1 cellular context compared by ENCODE assay signal in genomic region chr3:51680196-51680595, GRCh38.
TF ChIP-seq lines count a peak whose summit lies in the region.

No MANE protein-coding gene starts in this region.

TF ChIP-seq in HepG2, 621 proteins besides CTCF, POLR2A, EP300 and RAD21:
- no peak for TF ChIP-seq ZMAT3 (CRISPR knock-in tag; conservative IDR thresholded peaks at IDR 0.05)
- no peak for TF ChIP-seq GZF1 (CRISPR knock-in tag; IDR thresholded peaks at IDR 0.05)
- TF ChIP-seq EZH2 (conservative IDR thresholded peaks at IDR 0.05; ENCODE audit: low read depth, low read length): no peak
- TF ChIP-seq ISL2 (CRISPR knock-in tag; IDR thresholded peaks at IDR 0.05): no peak
- no peak for TF ChIP-seq ZNF276 (CRISPR knock-in tag; IDR thresholded peaks at IDR 0.05; ENCODE audit: low read depth)
- TF ChIP-seq BHLHE40 (IDR thresholded peaks at IDR 0.05; ENCODE audit: low read length): no peak
- no peak for TF ChIP-seq ZNF180 (CRISPR knock-in tag; IDR thresholded peaks at IDR 0.05; ENCODE audit: borderline replicate concordance, low read depth)
- TF ChIP-seq ZUFSP (CRISPR knock-in tag; IDR thresholded peaks at IDR 0.05; ENCODE audit: borderline replicate concordance): no peak
- TF ChIP-seq ZFAT (CRISPR knock-in tag; conservative IDR thresholded peaks at IDR 0.05): no peak
- no peak for TF ChIP-seq ZNF614 (CRISPR knock-in tag; IDR thresholded peaks at IDR 0.05; ENCODE audit: borderline replicate concordance)
- TF ChIP-seq, protein P1, sequence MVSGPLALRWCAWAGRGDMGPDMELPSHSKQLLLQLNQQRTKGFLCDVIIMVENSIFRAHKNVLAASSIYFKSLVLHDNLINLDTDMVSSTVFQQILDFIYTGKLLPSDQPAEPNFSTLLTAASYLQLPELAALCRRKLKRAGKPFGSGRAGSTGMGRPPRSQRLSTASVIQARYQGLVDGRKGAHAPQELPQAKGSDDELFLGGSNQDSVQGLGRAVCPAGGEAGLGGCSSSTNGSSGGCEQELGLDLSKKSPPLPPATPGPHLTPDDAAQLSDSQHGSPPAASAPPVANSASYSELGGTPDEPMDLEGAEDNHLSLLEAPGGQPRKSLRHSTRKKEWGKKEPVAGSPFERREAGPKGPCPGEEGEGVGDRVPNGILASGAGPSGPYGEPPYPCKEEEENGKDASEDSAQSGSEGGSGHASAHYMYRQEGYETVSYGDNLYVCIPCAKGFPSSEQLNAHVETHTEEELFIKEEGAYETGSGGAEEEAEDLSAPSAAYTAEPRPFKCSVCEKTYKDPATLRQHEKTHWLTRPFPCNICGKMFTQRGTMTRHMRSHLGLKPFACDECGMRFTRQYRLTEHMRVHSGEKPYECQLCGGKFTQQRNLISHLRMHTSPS (CRISPR knock-in tag; IDR thresholded peaks at IDR 0.05; ENCODE audit: low read depth): no peak
- TF ChIP-seq ZNF431 (CRISPR knock-in tag; IDR thresholded peaks at IDR 0.05; ENCODE audit: borderline replicate concordance, low read depth): no peak
- TF ChIP-seq PAX8 (CRISPR knock-in tag; IDR thresholded peaks at IDR 0.05; ENCODE audit: borderline replicate concordance): no peak
- TF ChIP-seq ZNF17 (CRISPR knock-in tag; IDR thresholded peaks at IDR 0.05): no peak
- no peak for TF ChIP-seq GMEB2 (CRISPR knock-in tag; IDR thresholded peaks at IDR 0.05; ENCODE audit: low read depth)
- no peak for TF ChIP-seq CHCHD3 (CRISPR knock-in tag; IDR thresholded peaks at IDR 0.05)
- no peak for TF ChIP-seq HOXA5 (CRISPR knock-in tag; IDR thresholded peaks at IDR 0.05)
